In the genomic region with DNA sequence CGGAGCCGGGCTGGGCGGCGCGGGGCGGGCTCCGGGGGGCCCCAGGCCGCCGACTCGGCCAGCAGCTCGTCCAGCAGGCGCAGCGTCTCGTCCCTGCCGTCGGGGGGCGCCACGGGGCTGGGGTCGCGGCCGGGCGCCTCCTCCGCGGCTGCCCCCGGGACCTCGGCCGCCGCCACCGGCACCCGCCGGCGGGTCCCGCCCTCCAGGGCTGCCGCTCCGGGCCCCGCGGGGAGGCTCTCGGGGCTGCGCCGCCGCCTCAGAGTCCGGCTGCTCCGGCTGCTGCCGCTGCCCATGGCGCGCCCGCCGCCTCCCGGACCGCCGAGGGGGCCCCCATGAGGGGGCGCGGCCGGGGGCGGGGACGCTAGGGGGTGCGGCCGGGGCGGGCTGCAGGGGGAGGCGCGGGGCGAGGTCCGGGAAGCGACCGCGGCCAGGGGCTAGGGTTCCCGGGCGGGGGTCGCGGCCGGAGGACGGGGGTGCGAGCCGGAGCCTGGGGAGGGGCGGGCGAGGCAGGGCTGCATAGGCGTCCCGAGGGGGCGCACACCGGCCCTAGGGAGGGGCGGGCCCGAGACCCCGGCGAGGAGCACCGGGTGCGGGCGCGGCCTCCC, we compare ENCODE assay signal across 8 cellular contexts. TPM values are rescaled to one million over a fixed set of nuclear protein-coding genes. Genes with fewer than 3 reads are reported as not detected.
A peak's percentile ranks its signal among the peaks of the same experiment; 100 is the strongest.
DNase-seq lines count a peak whose midpoint lies in the region; ATAC-seq and TF ChIP-seq lines count a peak whose summit lies in the region.

A gene with protein sequence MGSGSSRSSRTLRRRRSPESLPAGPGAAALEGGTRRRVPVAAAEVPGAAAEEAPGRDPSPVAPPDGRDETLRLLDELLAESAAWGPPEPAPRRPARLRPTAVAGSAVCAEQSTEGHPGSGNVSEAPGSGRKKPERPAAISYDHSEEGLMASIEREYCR (minus strand): TSS at position 481 of the 605 bp plus-strand sequence. CDS start 188 bp downstream, at position 293.

- H3K4me1 ChIP-seq in effector memory CD4-positive, alpha-beta T cell (ENCODE audit: control insufficient read depth, insufficient read depth, low read length, poor library complexity, severe bottlenecking), result peaks cover 23% of the 10 kb centered on the region
- peaks cover 28% of the 10 kb centered on the region for H3K4me1 ChIP-seq in muscle layer of colon (ENCODE audit: insufficient read depth, low read length)

- ATAC-seq in GM21786 (IDR thresholded peaks at IDR 0.05; ENCODE audit: unreplicated experiment), result peak; percentile 22

- peaks cover 56% of the 10 kb centered on the region for H3K27me3 ChIP-seq in effector memory CD4-positive, alpha-beta T cell (replicated peaks; ENCODE audit: control insufficient read depth, insufficient read depth, low read length, poor library complexity, severe bottlenecking)
- H3K27me3 ChIP-seq in muscle layer of colon (ENCODE audit: control insufficient read depth in 1 of 2, insufficient read depth in 2 of 2, low read length in 2 of 2), result peaks cover 6 to 16% of the 10 kb centered on the region in 2 donors

- DNase-seq in GM10266 (ENCODE audit: extremely low spot score), result peak; percentile 82
- DNase-seq in effector memory CD4-positive, alpha-beta T cell, result no peak
- DNase-seq in putamen (ENCODE audit: low spot score), result no peak
- DNase-seq in GOT3 (lab: John Stamatoyannopoulos, UW), result no peak
- DNase-seq in NCI-H2107 (lab: John Stamatoyannopoulos, UW), result no peak

- peak; percentile 70 for TF ChIP-seq CTCF in GM10266 (IDR thresholded peaks at IDR 0.05; ENCODE audit: control insufficient read depth, insufficient read depth, low read depth, missing control alignments)

- no peak within 1 kb of the TSS for H3K27ac ChIP-seq in effector memory CD4-positive, alpha-beta T cell (ENCODE audit: insufficient read depth, low read length, poor library complexity, severe bottlenecking)
- H3K27ac ChIP-seq in muscle layer of colon (ENCODE audit: low read depth, low read length), result peak within 1 kb of the TSS; percentile 87

- H3K9me3 ChIP-seq in effector memory CD4-positive, alpha-beta T cell (ENCODE audit: control insufficient read depth, low read length), result no peaks in the 10 kb centered on the region
- no peaks in the 10 kb centered on the region for H3K9me3 ChIP-seq in muscle layer of colon (ENCODE audit: low read length)

- peak within 1 kb of the TSS; percentile 50 for H3K4me3 ChIP-seq in effector memory CD4-positive, alpha-beta T cell (ENCODE audit: insufficient read depth, low read depth, low read length, poor library complexity, severe bottlenecking)
- H3K4me3 ChIP-seq in muscle layer of colon (ENCODE audit: low read depth in 1 of 2, low read length in 2 of 2), result peak within 1 kb of the TSS; percentile 51 to 63

- no peaks in the 10 kb centered on the region for H3K36me3 ChIP-seq in effector memory CD4-positive, alpha-beta T cell (ENCODE audit: control insufficient read depth, insufficient read depth, low read length)
- H3K36me3 ChIP-seq in muscle layer of colon (ENCODE audit: insufficient read depth, low read length), result no peaks in the 10 kb centered on the region

- H3K9ac ChIP-seq in muscle layer of colon (ENCODE audit: low read length), result peak within 1 kb of the TSS; percentile 45

TF ChIP-seq in PFSK-1, 5 proteins besides CTCF, POLR2A, EP300 and RAD21:
- TF ChIP-seq, protein P1, sequence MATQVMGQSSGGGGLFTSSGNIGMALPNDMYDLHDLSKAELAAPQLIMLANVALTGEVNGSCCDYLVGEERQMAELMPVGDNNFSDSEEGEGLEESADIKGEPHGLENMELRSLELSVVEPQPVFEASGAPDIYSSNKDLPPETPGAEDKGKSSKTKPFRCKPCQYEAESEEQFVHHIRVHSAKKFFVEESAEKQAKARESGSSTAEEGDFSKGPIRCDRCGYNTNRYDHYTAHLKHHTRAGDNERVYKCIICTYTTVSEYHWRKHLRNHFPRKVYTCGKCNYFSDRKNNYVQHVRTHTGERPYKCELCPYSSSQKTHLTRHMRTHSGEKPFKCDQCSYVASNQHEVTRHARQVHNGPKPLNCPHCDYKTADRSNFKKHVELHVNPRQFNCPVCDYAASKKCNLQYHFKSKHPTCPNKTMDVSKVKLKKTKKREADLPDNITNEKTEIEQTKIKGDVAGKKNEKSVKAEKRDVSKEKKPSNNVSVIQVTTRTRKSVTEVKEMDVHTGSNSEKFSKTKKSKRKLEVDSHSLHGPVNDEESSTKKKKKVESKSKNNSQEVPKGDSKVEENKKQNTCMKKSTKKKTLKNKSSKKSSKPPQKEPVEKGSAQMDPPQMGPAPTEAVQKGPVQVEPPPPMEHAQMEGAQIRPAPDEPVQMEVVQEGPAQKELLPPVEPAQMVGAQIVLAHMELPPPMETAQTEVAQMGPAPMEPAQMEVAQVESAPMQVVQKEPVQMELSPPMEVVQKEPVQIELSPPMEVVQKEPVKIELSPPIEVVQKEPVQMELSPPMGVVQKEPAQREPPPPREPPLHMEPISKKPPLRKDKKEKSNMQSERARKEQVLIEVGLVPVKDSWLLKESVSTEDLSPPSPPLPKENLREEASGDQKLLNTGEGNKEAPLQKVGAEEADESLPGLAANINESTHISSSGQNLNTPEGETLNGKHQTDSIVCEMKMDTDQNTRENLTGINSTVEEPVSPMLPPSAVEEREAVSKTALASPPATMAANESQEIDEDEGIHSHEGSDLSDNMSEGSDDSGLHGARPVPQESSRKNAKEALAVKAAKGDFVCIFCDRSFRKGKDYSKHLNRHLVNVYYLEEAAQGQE (IDR thresholded peaks at IDR 0.05; ENCODE audit: insufficient read depth in 1 of 2, low read depth in 2 of 2, low read length in 2 of 2), result no peak
- TF ChIP-seq SIN3A (IDR thresholded peaks at IDR 0.05; ENCODE audit: borderline replicate concordance, insufficient read depth, low read length), result no peak
- TF ChIP-seq FOXP2 (optimal IDR thresholded peaks at IDR 0.05; ENCODE audit: borderline replicate concordance, extremely low read depth, extremely low read length, insufficient read depth), result peak; percentile 26
TF ChIP-seq in PFSK-1: peak in this region for 1.

RNA-seq across cellular contexts. Expression of the gene that starts here (rescaled TPM):
- 3.9 TPM for polyA plus RNA-seq in PFSK-1 (2012; ENCODE audit: insufficient read length, low read depth)
